In genomic region chr17:45150911-45151809, GRCh38 we compare ENCODE assay signal across 8 cellular contexts. TPM values are rescaled to one million over a fixed set of nuclear protein-coding genes. Genes with fewer than 3 reads are reported as not detected.
DNase-seq lines count a peak whose midpoint lies in the region; ATAC-seq and TF ChIP-seq lines count a peak whose summit lies in the region.

No MANE protein-coding gene starts in this region.

- peaks cover 16% of the 10 kb centered on the region; the same call in 1 of the 2 replicates for H3K79me2 ChIP-seq in OCI-LY7 (ENCODE audit: insufficient read depth, low read depth, low read length)

- H4K20me1 ChIP-seq in OCI-LY7 (ENCODE audit: insufficient read depth, low read length): peaks cover 15% of the 10 kb centered on the region; the same call in 1 of the 2 replicates

- H3K4me2 ChIP-seq in OCI-LY7 (ENCODE audit: low read length): peak overlapping the region; percentile 96

- POLR2A ChIA-PET in OCI-LY7 (lab: Charles Lee): interaction anchor here (0.7 to 4.2 kb wide), 6 partner anchors 7 to 75 kb away, joined by 3 to 19 read pairs (median 6); partner anchors contain the start of genes ACBD4 and HEXIM2

- H3K9me2 ChIP-seq in OCI-LY7 (ENCODE audit: insufficient read depth, low read length): no peaks in the 10 kb centered on the region

- peak overlapping the region; percentile 96 for H3K4me3 Mint-ChIP-seq in endodermal cell

- H3K27me3 Mint-ChIP-seq in endodermal cell (ENCODE audit: insufficient read depth): no peaks in the 10 kb centered on the region

- H3K27me3 ChIP-seq in endodermal cell (ENCODE audit: control insufficient read depth, insufficient read depth, low read length, poor library complexity, severe bottlenecking) (no peaks in the 10 kb centered on the region), psoas muscle (ENCODE audit: insufficient read depth in 3 of 3, low read length in 2 of 3) (no peaks in the 10 kb centered on the region)

- H3K4me1 ChIP-seq in OCI-LY7 (ENCODE audit: insufficient read depth, low read length, poor library complexity, severe bottlenecking) (peaks cover 36% of the 10 kb centered on the region), endodermal cell (ENCODE audit: control insufficient read depth, insufficient read depth, low read length) (peaks cover 10% of the 10 kb centered on the region), psoas muscle (peaks cover 30% of the 10 kb centered on the region), mucosa of descending colon (ENCODE audit: low read depth) (peaks cover 27% of the 10 kb centered on the region)

- in situ Hi-C loops in G401 (cut with HindIII; ENCODE audit: low sequenced_read_pairs): no loop called here

- CTCF ChIA-PET in OCI-LY7 (lab: Charles Lee; ENCODE audit: unreplicated experiment): interaction anchor here (0.6 to 2.1 kb wide), 6 partner anchors 10 to 495 kb away, joined by 3 to 5 read pairs (median 4); partner anchors contain the start of genes ACBD4 and HEXIM2

- no peaks in the 10 kb centered on the region for H3K36me3 Mint-ChIP-seq in endodermal cell (ENCODE audit: low read depth)

- H3K4me3 ChIP-seq in OCI-LY7 (ENCODE audit: low read depth, low read length, poor library complexity, severe bottlenecking): peak overlapping the region; percentile 73
- H3K4me3 ChIP-seq in endodermal cell (ENCODE audit: low read length): peak overlapping the region; percentile 99
- peak overlapping the region; percentile 76 for H3K4me3 ChIP-seq in psoas muscle
- no peak overlapping the region for H3K4me3 ChIP-seq in mucosa of descending colon

- BruUV-seq in OCI-LY7 (replicated peaks; lab: Mats Ljungman, UMichigan): no TSS peak

- H3K27ac Mint-ChIP-seq in endodermal cell: no peak overlapping the region

- no peaks in the 10 kb centered on the region for H3K9me3 Mint-ChIP-seq in endodermal cell

- DNase-seq in G401 (ENCODE audit: low spot score): peak; percentile 57
- DNase-seq in OCI-LY7 (ENCODE audit: low spot score): no peak
- no peak for DNase-seq in endodermal cell
- DNase-seq in psoas muscle: no peak
- no peak for DNase-seq in mucosa of descending colon

- H3K36me3 ChIP-seq in OCI-LY7 (ENCODE audit: insufficient read depth, low read length): no peaks in the 10 kb centered on the region
- no peaks in the 10 kb centered on the region for H3K36me3 ChIP-seq in endodermal cell (ENCODE audit: control insufficient read depth, insufficient read depth, low read length)
- H3K36me3 ChIP-seq in psoas muscle (ENCODE audit: insufficient read depth in 1 of 2, low read depth in 1 of 2): no peaks in the 10 kb centered on the region
- H3K36me3 ChIP-seq in mucosa of descending colon (ENCODE audit: low read depth): no peaks in the 10 kb centered on the region

- H3K27ac ChIP-seq in OCI-LY7 (ENCODE audit: low read depth, low read length, poor library complexity, severe bottlenecking): peak overlapping the region; percentile 9
- H3K27ac ChIP-seq in endodermal cell (ENCODE audit: low read depth, low read length): no peak overlapping the region
- peak overlapping the region; percentile 88 for H3K27ac ChIP-seq in psoas muscle

- 50 to 54% methylated on average over 7 to 8 of the region's 8 CpGs for WGBS in endodermal cell (ENCODE audit: insufficient coverage in 1 of 2, insufficient read length in 1 of 2), 2 experiments
- WGBS in psoas muscle, 3 donors: 14 to 17% (median 16%) methylated on average over 8 of the region's 8 CpGs

- peaks cover 23% of the 10 kb centered on the region for H3K4me1 Mint-ChIP-seq in endodermal cell

- peak overlapping the region; percentile 89 for H3K9ac ChIP-seq in endodermal cell (ENCODE audit: extremely low read depth, low read length, poor library complexity, severe bottlenecking)

- ATAC-seq in psoas muscle (no peak), HG03135 (IDR thresholded peaks at IDR 0.05; ENCODE audit: unreplicated experiment) (no peak), GM18519 (IDR thresholded peaks at IDR 0.05; ENCODE audit: low FRiP score, unreplicated experiment) (no peak), GM18498 (IDR thresholded peaks at IDR 0.05; ENCODE audit: unreplicated experiment) (no peak), mucosa of descending colon (no peak)

- intact Hi-C loops in OCI-LY7 (cut with micrococcal nuclease; ENCODE audit: unreplicated experiment) (no loop called here), psoas muscle (cut with DNase I) (loop anchor here (5.0 kb wide), 1 partner anchor 46 kb away; no protein-coding TSS in a partner anchor), mucosa of descending colon (cut with DNase I, micrococcal nuclease) (no loop called here)

- H3K9me3 ChIP-seq in OCI-LY7 (ENCODE audit: low read length): no peaks in the 10 kb centered on the region
- no peaks in the 10 kb centered on the region for H3K9me3 ChIP-seq in endodermal cell (ENCODE audit: control insufficient read depth, low read length)
- no peaks in the 10 kb centered on the region for H3K9me3 ChIP-seq in psoas muscle
- no peaks in the 10 kb centered on the region for H3K9me3 ChIP-seq in mucosa of descending colon

- no peak overlapping the region for H2AFZ ChIP-seq in OCI-LY7 (ENCODE audit: low read length)

- TF ChIP-seq CTCF in OCI-LY7 (conservative IDR thresholded peaks at IDR 0.05; ENCODE audit: low read length) (no peak), endodermal cell (conservative IDR thresholded peaks at IDR 0.05) (no peak), psoas muscle (IDR thresholded peaks at IDR 0.05) (no peak), mucosa of descending colon (IDR thresholded peaks at IDR 0.05) (no peak)

RNA-seq across cellular contexts. Expression of gene HEXIM1, which starts 2.9 kb away (rescaled TPM):
- total RNA-seq in G401 (2014; rRNA removed; shearing (Covaris generic)): 24.1 and 26.3 TPM in 2 replicates
- total RNA-seq in OCI-LY7 (2014; rRNA removed; shearing (Covaris generic)): 12.1 and 13.9 TPM in 2 replicates
- total RNA-seq in OCI-LY7 (2022) (16.4 and 17.2 TPM in 2 replicates), endodermal cell (10 to 100 TPM; 37.0 to 39.2 TPM), psoas muscle (10 to 100 TPM; 21.3 to 52.2 (median 31.5) TPM), mucosa of descending colon (10 to 100 TPM; 36.7 to 98.2 (median 37.0) TPM)
- 20.1 TPM for polyA plus RNA-seq in endodermal cell (2013, experiment 1 of 2)
- 19.4 TPM for polyA plus RNA-seq in endodermal cell (2013, experiment 2 of 2)
- 100 to 1,000 TPM in 1 of 3 donors, 10 to 100 TPM in 1, 1 to 10 TPM in 1; 9.5 to 127 (median 22.0) TPM for polyA plus RNA-seq in psoas muscle

RNA-seq across cellular contexts. Expression of gene HEXIM2, which starts 10.5 kb away (rescaled TPM):
- 16.6 and 18.8 TPM in 2 replicates for total RNA-seq in G401 (2014; rRNA removed; shearing (Covaris generic))
- total RNA-seq in OCI-LY7 (2014; rRNA removed; shearing (Covaris generic)): 8.6 and 9.3 TPM in 2 replicates
- 9.7 and 11.1 TPM in 2 replicates for total RNA-seq in OCI-LY7 (2022)
- total RNA-seq in endodermal cell: 10 to 100 TPM; 12.9 to 13.1 TPM
- 8.6 TPM for polyA plus RNA-seq in endodermal cell (2013, experiment 1 of 2)
- polyA plus RNA-seq in endodermal cell (2013, experiment 2 of 2): 7.7 TPM
- total RNA-seq in psoas muscle: 10 to 100 TPM; 13.7 to 47.1 (median 33.4) TPM
- 10 to 100 TPM in 2 of 3 donors, 1 to 10 TPM in 1; 8.2 to 69.5 (median 62.7) TPM for polyA plus RNA-seq in psoas muscle
- 1 to 10 TPM; 3.9 to 9.6 (median 4.5) TPM for total RNA-seq in mucosa of descending colon

RNA-seq across cellular contexts. Expression of gene ACBD4, which starts 15.7 kb away (rescaled TPM):
- 0.49 and 6.1 TPM in 2 replicates for total RNA-seq in G401 (2014; rRNA removed; shearing (Covaris generic))
- 14.6 and 14.8 TPM in 2 replicates for total RNA-seq in OCI-LY7 (2014; rRNA removed; shearing (Covaris generic))
- 22.2 and 24.0 TPM in 2 replicates for total RNA-seq in OCI-LY7 (2022)
- total RNA-seq in endodermal cell: 10 to 100 TPM; 17.4 to 19.5 TPM
- polyA plus RNA-seq in endodermal cell (2013, experiment 1 of 2): 6.8 TPM
- 6.0 TPM for polyA plus RNA-seq in endodermal cell (2013, experiment 2 of 2)
- 1 to 10 TPM; 3.9 to 8.2 (median 5.1) TPM for total RNA-seq in psoas muscle
- 1 to 10 TPM; 2.7 to 5.2 (median 4.4) TPM for polyA plus RNA-seq in psoas muscle
- total RNA-seq in mucosa of descending colon: 10 to 100 TPM; 18.1 to 28.7 (median 26.3) TPM

RNA-seq across cellular contexts. Expression of gene PLCD3, which starts 18.8 kb away (rescaled TPM):
- total RNA-seq in G401 (2014; rRNA removed; shearing (Covaris generic)): 29.2 and 86.2 TPM in 2 replicates
- 1.4 and 3.6 TPM in 2 replicates for total RNA-seq in OCI-LY7 (2014; rRNA removed; shearing (Covaris generic))
- total RNA-seq in OCI-LY7 (2022) (1.7 and 4.6 TPM in 2 replicates), endodermal cell (10 to 100 TPM; 34.8 to 42.9 TPM), psoas muscle (100 to 1,000 TPM in 2 of 4 donors, 10 to 100 TPM in 2; 69.8 to 217 (median 122) TPM), mucosa of descending colon (100 to 1,000 TPM; 205 to 562 (median 232) TPM)
- 16.1 TPM for polyA plus RNA-seq in endodermal cell (2013, experiment 1 of 2)
- polyA plus RNA-seq in endodermal cell (2013, experiment 2 of 2): 20.9 TPM
- 100 to 1,000 TPM in 2 of 3 donors, 10 to 100 TPM in 1; 57.0 to 171 (median 170) TPM for polyA plus RNA-seq in psoas muscle

Comparison
In these comparisons a context has a peak if more than half of its experiments do, and no peak if none do; other contexts are left out.
1. intact Hi-C loops: an anchor here in psoas muscle (5.0 kb wide); none called in OCI-LY7 and mucosa of descending colon.